13 cellular contexts compared by ENCODE assay signal in genomic region chr7:98810166-98810802, GRCh38. TPM values are rescaled to one million over a fixed set of nuclear protein-coding genes. Genes with fewer than 3 reads are reported as not detected.
DNase-seq lines count a peak whose midpoint lies in the region; ATAC-seq and TF ChIP-seq lines count a peak whose summit lies in the region.
"Had no signal": no experiment of that assay in that cellular context is flagged by ENCODE, and none has a peak within 500 bp of the region (broad histone marks: within the 10 kb centered on the region; RNA-seq: fewer than 3 reads in every experiment).

No MANE protein-coding gene starts in this region.

- no peak overlapping the region for H3K9ac ChIP-seq in SK-N-SH

- H3K27ac ChIP-seq in SK-N-SH (ENCODE audit: low read depth in 2 of 2, low read length in 1 of 2), result no peak overlapping the region

- H3K4me2 ChIP-seq in SK-N-SH, result no peak overlapping the region

- H3K27me3 ChIP-seq in SK-N-SH (ENCODE audit: insufficient read depth), result no peaks in the 10 kb centered on the region

- WGBS in SK-N-SH (ENCODE audit: low lambda C conversion rate), result 37% methylated on average over 9 of the region's 9 CpGs

- H3F3A ChIP-seq in SK-N-SH (replicated peaks; ENCODE audit: insufficient read depth), result no peaks in the 10 kb centered on the region

- TF ChIP-seq RAD21 in SK-N-SH (IDR thresholded peaks at IDR 0.05; ENCODE audit: low read length), result peak; percentile 12

- H3K36me3 Mint-ChIP-seq in neural crest cell (ENCODE audit: low read depth), result peaks cover 3% of the 10 kb centered on the region
- H3K36me3 Mint-ChIP-seq: activated naive CD4-positive, alpha-beta T cell treated with anti-CD3 and anti-CD28 coated beads, Interleukin-2, amount 10 ng/mL, durations not matched to agents 7 days and 5 days had no signal

- no peaks in the 10 kb centered on the region for H3K9me3 ChIP-seq in SK-N-SH

- H3K79me2 ChIP-seq in SK-N-SH (ENCODE audit: insufficient read depth), result no peaks in the 10 kb centered on the region

- H3K9me3 Mint-ChIP-seq in neural crest cell, result peaks cover 4% of the 10 kb centered on the region
- H3K9me3 Mint-ChIP-seq: central memory CD8-positive, alpha-beta T cell; HFFc6 had no signal

- no peak for TF ChIP-seq CTCF in SK-N-SH (IDR thresholded peaks at IDR 0.05)
- TF ChIP-seq CTCF in neural crest cell (conservative IDR thresholded peaks at IDR 0.05), result no peak

- CTCF ChIA-PET in SK-N-SH (lab: Yijun Ruan, JAX), result interaction anchor here (0.7 to 1.0 kb wide), 4 partner anchors 13 to 32 kb away, joined by 3 to 5 read pairs (median 4); no protein-coding TSS in a partner anchor

- H3K4me1 Mint-ChIP-seq in neural crest cell, result peaks cover 18% of the 10 kb centered on the region
- H3K4me1 Mint-ChIP-seq: activated naive CD4-positive, alpha-beta T cell treated with anti-CD3 and anti-CD28 coated beads, Interleukin-2, amount 10 ng/mL, durations not matched to agents 7 days and 5 days; central memory CD8-positive, alpha-beta T cell had no signal

- peak in 1 of 2 experiments; percentile 53; a peak in 1 of 4 replicates for TF ChIP-seq EP300 in SK-N-SH (IDR thresholded peaks at IDR 0.05; ENCODE audit: borderline replicate concordance in 1 of 2, low read depth in 1 of 2, low read length in 1 of 2)

- no peaks in the 10 kb centered on the region for H3K36me3 ChIP-seq in SK-N-SH (replicated peaks in 1 of 2; ENCODE audit: control insufficient read depth in 1 of 2, insufficient read depth in 2 of 2, low read length in 1 of 2)

- no peak for ATAC-seq in GM18498 (IDR thresholded peaks at IDR 0.05; ENCODE audit: unreplicated experiment)

- no peak overlapping the region for H3K4me3 ChIP-seq in SK-N-SH (ENCODE audit: low read depth in 2 of 2, low read length in 1 of 2)

- H3K27ac Mint-ChIP-seq in neural crest cell (ENCODE audit: unreplicated experiment), result peak overlapping the region; percentile 64
- H3K27ac Mint-ChIP-seq: activated naive CD4-positive, alpha-beta T cell treated with anti-CD3 and anti-CD28 coated beads, Interleukin-2, amount 10 ng/mL, durations not matched to agents 7 days and 5 days; HFFc6 had no signal

- H3K4me1 ChIP-seq in SK-N-SH (ENCODE audit: control insufficient read depth in 1 of 2, insufficient read depth in 2 of 2, low read depth in 1 of 2, low read length in 1 of 2), result peaks cover 0 to 6% of the 10 kb centered on the region in 2 experiments; a peak in 1 of 4 replicates

- no peaks in the 10 kb centered on the region for H4K20me1 ChIP-seq in SK-N-SH (ENCODE audit: insufficient read depth)

- H2AFZ ChIP-seq in SK-N-SH (ENCODE audit: low read depth), result no peak overlapping the region

- H3K9me2 ChIP-seq in SK-N-SH, result no peaks in the 10 kb centered on the region

- POLR2A ChIA-PET in SK-N-SH (lab: Yijun Ruan, JAX), result no interaction called here

- DNase-seq in DMS 273 treated with DMSO at 0.1 percent for 48 hours (lab: John Stamatoyannopoulos, UW) (peak; percentile 98), NCI-H1694 (lab: John Stamatoyannopoulos, UW) (peak; percentile 98), SK-N-SH (peak; percentile 77), neural crest cell (ENCODE audit: low read depth, low spot score) (peak; percentile 21), T-helper 9 cell (no peak), HCEC 1CT (no peak)
- DNase-seq in activated effector memory CD4-positive, alpha-beta T cell treated with Interleukin-2 at 50 U/mL for 16 hours, result no peak
- DNase-seq: activated naive CD4-positive, alpha-beta T cell treated with anti-CD3 and anti-CD28 coated beads, Interleukin-2, amount 10 ng/mL, durations not matched to agents 7 days and 5 days; HFFc6; NK-92 treated with Interleukin-12 subunit alpha and Interleukin-12 subunit beta, amount 100 ng/mL, for 24 hours; Right ventricle myocardium superior had no signal

- H3K27me3 Mint-ChIP-seq in neural crest cell (ENCODE audit: low read depth), result peaks cover 40% of the 10 kb centered on the region
- H3K27me3 Mint-ChIP-seq: activated naive CD4-positive, alpha-beta T cell treated with anti-CD3 and anti-CD28 coated beads, Interleukin-2, amount 10 ng/mL, durations not matched to agents 7 days and 5 days had no signal

- peak overlapping the region; percentile 1 for H3K4me3 Mint-ChIP-seq in neural crest cell
- H3K4me3 Mint-ChIP-seq: activated naive CD4-positive, alpha-beta T cell treated with anti-CD3 and anti-CD28 coated beads, Interleukin-2, amount 10 ng/mL, durations not matched to agents 7 days and 5 days; central memory CD8-positive, alpha-beta T cell; HFFc6 had no signal

TF ChIP-seq in SK-N-SH, 30 proteins besides CTCF, POLR2A, EP300 and RAD21:
- TF ChIP-seq MEF2A (IDR thresholded peaks at IDR 0.05; ENCODE audit: borderline replicate concordance, low read depth), result no peak
- TF ChIP-seq RFX5 (IDR thresholded peaks at IDR 0.05; ENCODE audit: low read length), result no peak
- TF ChIP-seq EZH2phosphoT487 (IDR thresholded peaks at IDR 0.05; ENCODE audit: borderline replicate concordance, low read depth), result no peak
- TF ChIP-seq ELF1 (IDR thresholded peaks at IDR 0.05), result no peak
- TF ChIP-seq TEAD4 (IDR thresholded peaks at IDR 0.05; ENCODE audit: borderline replicate concordance, insufficient read depth), result no peak
- TF ChIP-seq SMC3 (IDR thresholded peaks at IDR 0.05; ENCODE audit: low read depth, low read length), result no peak
- TF ChIP-seq GABPA (IDR thresholded peaks at IDR 0.05; ENCODE audit: low read depth), result no peak
- no peak for TF ChIP-seq TCF12 (IDR thresholded peaks at IDR 0.05)
- no peak for TF ChIP-seq PBX3 (IDR thresholded peaks at IDR 0.05)
- peak; percentile 55; the same call in 1 of the 2 replicates for TF ChIP-seq MXI1 (IDR thresholded peaks at IDR 0.05; ENCODE audit: low read depth, low read length)
- TF ChIP-seq ZBTB33 (IDR thresholded peaks at IDR 0.05; ENCODE audit: borderline replicate concordance, low read depth), result no peak
- TF ChIP-seq USF2 (IDR thresholded peaks at IDR 0.05; ENCODE audit: borderline replicate concordance, low read depth, low read length), result no peak
- 0 out of 2 replicates have a peak, but pooled peaks have one; percentile 46 for TF ChIP-seq GATA2 (CRISPR knock-in tag; IDR thresholded peaks at IDR 0.05)
- TF ChIP-seq SIN3A (IDR thresholded peaks at IDR 0.05; ENCODE audit: borderline replicate concordance, low read depth, low read length), result no peak
TF ChIP-seq in SK-N-SH: peak in this region for 2.

RNA-seq across cellular contexts. Expression of gene TMEM130, which starts 59.5 kb away (rescaled TPM):
- polyA plus RNA-seq in SK-N-SH (2012; rRNA removed), result 1.2 and 1.3 TPM in 2 replicates
- 0.54 and 0.76 TPM in 2 replicates for polyA plus RNA-seq in SK-N-SH (2012; cell fraction: cytosol; rRNA removed)
- 1.7 and 2.0 TPM in 2 replicates for polyA plus RNA-seq in SK-N-SH (2012; cell fraction: nucleus; rRNA removed)
- total RNA-seq in neural crest cell, result 0.61 and 0.82 TPM in 2 replicates
- total RNA-seq: Right ventricle myocardium superior had no signal

Comparison
In these comparisons a context has a peak if more than half of its experiments do, and no peak if none do; other contexts are left out.
1. DNase-seq: peak in DMS 273 treated with DMSO at 0.1 percent for 48 hours (single experiment), NCI-H1694 (single experiment), SK-N-SH (single experiment) and neural crest cell (single experiment); none in T-helper 9 cell (single experiment), activated effector memory CD4-positive, alpha-beta T cell treated with Interleukin-2 at 50 U/mL for 16 hours (single experiment) and HCEC 1CT (single experiment).